ENCODE assay signal across 13 cellular contexts in genomic region chr17:62689441-62690167, GRCh38.
DNase-seq lines count a peak whose midpoint lies in the region; ATAC-seq and TF ChIP-seq lines count a peak whose summit lies in the region.
"Had no signal": no experiment of that assay in that cellular context is flagged by ENCODE, and none has a peak within 500 bp of the region (broad histone marks: within the 10 kb centered on the region; RNA-seq: fewer than 3 reads in every experiment).

No MANE protein-coding gene starts in this region.

- no peak overlapping the region for H3K27ac ChIP-seq in H9 (ENCODE audit: insufficient read length, low read depth, low read length)
- H3K27ac ChIP-seq: A549, GM23248 had no signal

- H3K4me1 Mint-ChIP-seq in H9, result peaks cover 0 to 15% of the 10 kb centered on the region in 2 experiments; a peak in 2 of 4 replicates
- H3K4me1 Mint-ChIP-seq in stimulated activated memory B cell treated with anti-CD40 and anti-IgM and Interleukin-4, amounts not matched to agents 10 μg/mL and 1 μg/mL and 100 μg/mL, for 72 hours, result no peaks in the 10 kb centered on the region

- H3K23me2 ChIP-seq in H9 (ENCODE audit: insufficient read length, low read depth, low read length, poor library complexity, severe bottlenecking), result no peaks in the 10 kb centered on the region

- H2AK5ac ChIP-seq in H9 (ENCODE audit: insufficient read length, low read length), result no peak overlapping the region

- H4K91ac ChIP-seq in H9 (ENCODE audit: insufficient read length, low read depth, low read length), result no peak overlapping the region

- no peak overlapping the region for H2BK20ac ChIP-seq in H9 (ENCODE audit: low read depth, low read length, poor library complexity, severe bottlenecking)

- H2AFZ ChIP-seq in H9 (ENCODE audit: low read length), result no peak overlapping the region
- H2AFZ ChIP-seq: GM23248 had no signal

- H4K20me1 ChIP-seq in H9 (ENCODE audit: control insufficient read depth, insufficient read depth, insufficient read length), result peaks cover 2% of the 10 kb centered on the region

- H3K36me3 Mint-ChIP-seq in H9 (ENCODE audit: insufficient read depth in 1 of 3, low read depth in 3 of 3), result peaks cover 10 to 17% (median 13%) of the 10 kb centered on the region in 3 experiments; a peak in 6 of 7 replicates
- H3K36me3 Mint-ChIP-seq in stimulated activated memory B cell treated with anti-CD40 and anti-IgM and Interleukin-4, amounts not matched to agents 10 μg/mL and 1 μg/mL and 100 μg/mL, for 72 hours, result no peaks in the 10 kb centered on the region
- H3K36me3 Mint-ChIP-seq: CD14-positive monocyte had no signal

- no peak overlapping the region for H3K23ac ChIP-seq in H9 (ENCODE audit: insufficient read length, low read depth, low read length)

- no peak overlapping the region for H3K14ac ChIP-seq in H9 (ENCODE audit: insufficient read depth, low read length)

- WGBS in H9 (ENCODE audit: extremely low coverage, insufficient read length, low lambda C conversion rate), result no CpG with 5 or more reads among the region's 37 CpGs

- DNase-seq in H9 (peak; percentile 28), NCI-H1694 (lab: John Stamatoyannopoulos, UW) (peak; percentile 41), islet precursor cell (peak; percentile 51), AG08396 (ENCODE audit: low spot score) (no peak), Right ventricle myocardium superior (no peak), DMS114 treated with DMSO at 0.1 percent for 48 hours (lab: John Stamatoyannopoulos, UW; ENCODE audit: unreplicated experiment) (no peak)
- DNase-seq: CD8-positive, alpha-beta T cell; GM23248 had no signal

- peak; percentile 5 for ATAC-seq in stimulated activated memory B cell treated with anti-CD40 and anti-IgM and Interleukin-4, amounts not matched to agents 10 μg/mL and 1 μg/mL and 100 μg/mL, for 72 hours
- ATAC-seq in Right ventricle myocardium superior (ENCODE audit: poor library complexity), result no peak
- ATAC-seq: CD8-positive, alpha-beta T cell; GM12878 had no signal

- H2BK15ac ChIP-seq in H9 (ENCODE audit: low read depth, low read length), result no peak overlapping the region

- peaks cover 3% of the 10 kb centered on the region in 2 experiments; a peak in 1 of 5 replicates for H3K9me3 Mint-ChIP-seq in H9
- no peaks in the 10 kb centered on the region for H3K9me3 Mint-ChIP-seq in stimulated activated memory B cell treated with anti-CD40 and anti-IgM and Interleukin-4, amounts not matched to agents 10 μg/mL and 1 μg/mL and 100 μg/mL, for 72 hours
- H3K9me3 Mint-ChIP-seq: CD14-positive monocyte; CD8-positive, alpha-beta T cell; IgD-negative memory B cell had no signal

- H3K18ac ChIP-seq in H9 (ENCODE audit: insufficient read length, low read depth, low read length), result no peak overlapping the region

- H2BK5ac ChIP-seq in H9 (ENCODE audit: insufficient read length, low read length), result no peak overlapping the region

- H2BK12ac ChIP-seq in H9 (ENCODE audit: insufficient read length, low read depth, low read length), result no peak overlapping the region

- H3K4me2 ChIP-seq in H9 (ENCODE audit: insufficient read depth, insufficient read length, low read length), result no peak overlapping the region
- H3K4me2 ChIP-seq: A549 had no signal

- no peaks in the 10 kb centered on the region for H3K9me3 ChIP-seq in H9 (ENCODE audit: control insufficient read depth, low read depth, low read length)
- H3K9me3 ChIP-seq: A549 had no signal

- no peak overlapping the region for H4K5ac ChIP-seq in H9 (ENCODE audit: insufficient read length, low read depth, low read length)

- no peak overlapping the region for H2BK120ac ChIP-seq in H9 (ENCODE audit: low read depth, low read length, poor library complexity, severe bottlenecking)

- intact Hi-C loops in Right ventricle myocardium superior (cut with DNase I), result no loop called here

- H3K4me1 ChIP-seq in H9 (ENCODE audit: insufficient read depth, low read length), result no peaks in the 10 kb centered on the region

- H3K79me1 ChIP-seq in H9 (ENCODE audit: insufficient read depth, low read depth, low read length, poor library complexity, severe bottlenecking), result no peaks in the 10 kb centered on the region

- H3K79me2 ChIP-seq in H9 (ENCODE audit: insufficient read depth, low read length), result no peaks in the 10 kb centered on the region

- H3K9ac ChIP-seq in H9 (ENCODE audit: extremely low read depth, insufficient read length, low read length), result no peak overlapping the region
- H3K9ac ChIP-seq: GM23248 had no signal

- H3K27me3 ChIP-seq in H9 (ENCODE audit: insufficient read depth, low read length), result no peaks in the 10 kb centered on the region

- H3K27ac Mint-ChIP-seq in H9, result no peak overlapping the region
- no peak overlapping the region for H3K27ac Mint-ChIP-seq in stimulated activated memory B cell treated with anti-CD40 and anti-IgM and Interleukin-4, amounts not matched to agents 10 μg/mL and 1 μg/mL and 100 μg/mL, for 72 hours
- H3K27ac Mint-ChIP-seq: CD8-positive, alpha-beta T cell; IgD-negative memory B cell had no signal

- no peak overlapping the region for H3K4ac ChIP-seq in H9 (ENCODE audit: low read depth, low read length)

- H3K27me3 Mint-ChIP-seq in H9 (ENCODE audit: low read depth), result no peaks in the 10 kb centered on the region
- peaks cover 15% of the 10 kb centered on the region for H3K27me3 Mint-ChIP-seq in stimulated activated memory B cell treated with anti-CD40 and anti-IgM and Interleukin-4, amounts not matched to agents 10 μg/mL and 1 μg/mL and 100 μg/mL, for 72 hours
- H3K27me3 Mint-ChIP-seq: IgD-negative memory B cell had no signal

- H3K4me3 Mint-ChIP-seq in H9, result no peak overlapping the region
- no peak overlapping the region for H3K4me3 Mint-ChIP-seq in stimulated activated memory B cell treated with anti-CD40 and anti-IgM and Interleukin-4, amounts not matched to agents 10 μg/mL and 1 μg/mL and 100 μg/mL, for 72 hours
- H3K4me3 Mint-ChIP-seq: CD14-positive monocyte; CD8-positive, alpha-beta T cell; IgD-negative memory B cell had no signal

- no peak overlapping the region for H3T11ph ChIP-seq in H9 (ENCODE audit: low read length)

- no peak for TF ChIP-seq CTCF in H9 (conservative IDR thresholded peaks at IDR 0.05)

- no peak overlapping the region for H3K56ac ChIP-seq in H9 (ENCODE audit: insufficient read length, low read depth, low read length)

- H4K8ac ChIP-seq in H9 (replicated peaks; ENCODE audit: insufficient read length, low read depth, low read length), result no peak overlapping the region

Comparison
In these comparisons a context has a peak if more than half of its experiments do, and no peak if none do; other contexts are left out.
1. DNase-seq: peak in H9 (single experiment), NCI-H1694 (single experiment) and islet precursor cell (single experiment); none in AG08396 (single experiment), Right ventricle myocardium superior (single experiment) and DMS114 treated with DMSO at 0.1 percent for 48 hours (single experiment).